In the genomic region with DNA sequence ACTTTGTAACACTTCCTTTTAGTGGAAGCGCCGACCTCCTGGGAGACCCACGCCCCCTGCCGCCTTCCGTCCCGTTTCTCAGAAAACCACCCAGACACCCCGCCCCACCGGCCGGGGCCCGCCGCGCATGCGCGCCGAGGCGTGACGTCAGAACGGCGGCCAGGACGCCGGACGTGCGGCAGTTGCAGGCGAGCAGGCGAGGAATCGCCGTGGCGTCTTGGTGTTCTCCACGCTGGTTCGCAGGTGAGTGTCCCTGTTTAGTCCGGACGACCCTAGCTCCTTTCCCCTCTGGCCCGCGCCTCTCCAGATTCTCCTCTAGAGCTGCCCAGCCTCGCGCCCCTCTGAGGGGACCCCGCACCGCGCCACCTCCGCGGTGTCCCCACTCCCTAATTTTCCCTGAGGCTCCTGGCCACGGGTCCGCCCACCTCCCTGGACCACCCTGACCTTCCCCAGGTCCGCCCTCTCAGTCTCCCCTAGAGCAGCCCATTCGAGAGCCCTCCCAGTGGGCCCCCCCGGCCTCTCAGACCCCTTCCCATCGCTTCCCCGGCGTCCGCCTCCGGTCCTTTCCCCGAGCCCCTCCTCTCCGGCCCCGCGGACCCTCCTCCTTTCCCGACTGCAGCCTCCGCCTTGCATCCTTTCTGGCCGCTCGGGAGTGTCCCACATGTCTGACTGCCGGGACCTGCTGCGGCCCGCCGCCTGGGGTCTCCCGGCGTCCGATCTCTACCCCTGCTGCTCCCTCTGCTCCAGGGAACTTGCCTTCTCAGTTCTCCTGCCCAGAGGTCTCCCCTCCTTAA, we compare ENCODE assay signal across 1 cellular context.
TF ChIP-seq lines count a peak whose summit lies in the region.

A gene with protein sequence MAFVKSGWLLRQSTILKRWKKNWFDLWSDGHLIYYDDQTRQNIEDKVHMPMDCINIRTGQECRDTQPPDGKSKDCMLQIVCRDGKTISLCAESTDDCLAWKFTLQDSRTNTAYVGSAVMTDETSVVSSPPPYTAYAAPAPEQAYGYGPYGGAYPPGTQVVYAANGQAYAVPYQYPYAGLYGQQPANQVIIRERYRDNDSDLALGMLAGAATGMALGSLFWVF (plus strand): TSS at position 181 of the 794 bp plus-strand sequence. CDS start 15,606 bp downstream, outside the sequence.

TF ChIP-seq in K562, 482 proteins besides CTCF, POLR2A, EP300 and RAD21 (continued from another document and continues in another):
- TF ChIP-seq, protein P1, sequence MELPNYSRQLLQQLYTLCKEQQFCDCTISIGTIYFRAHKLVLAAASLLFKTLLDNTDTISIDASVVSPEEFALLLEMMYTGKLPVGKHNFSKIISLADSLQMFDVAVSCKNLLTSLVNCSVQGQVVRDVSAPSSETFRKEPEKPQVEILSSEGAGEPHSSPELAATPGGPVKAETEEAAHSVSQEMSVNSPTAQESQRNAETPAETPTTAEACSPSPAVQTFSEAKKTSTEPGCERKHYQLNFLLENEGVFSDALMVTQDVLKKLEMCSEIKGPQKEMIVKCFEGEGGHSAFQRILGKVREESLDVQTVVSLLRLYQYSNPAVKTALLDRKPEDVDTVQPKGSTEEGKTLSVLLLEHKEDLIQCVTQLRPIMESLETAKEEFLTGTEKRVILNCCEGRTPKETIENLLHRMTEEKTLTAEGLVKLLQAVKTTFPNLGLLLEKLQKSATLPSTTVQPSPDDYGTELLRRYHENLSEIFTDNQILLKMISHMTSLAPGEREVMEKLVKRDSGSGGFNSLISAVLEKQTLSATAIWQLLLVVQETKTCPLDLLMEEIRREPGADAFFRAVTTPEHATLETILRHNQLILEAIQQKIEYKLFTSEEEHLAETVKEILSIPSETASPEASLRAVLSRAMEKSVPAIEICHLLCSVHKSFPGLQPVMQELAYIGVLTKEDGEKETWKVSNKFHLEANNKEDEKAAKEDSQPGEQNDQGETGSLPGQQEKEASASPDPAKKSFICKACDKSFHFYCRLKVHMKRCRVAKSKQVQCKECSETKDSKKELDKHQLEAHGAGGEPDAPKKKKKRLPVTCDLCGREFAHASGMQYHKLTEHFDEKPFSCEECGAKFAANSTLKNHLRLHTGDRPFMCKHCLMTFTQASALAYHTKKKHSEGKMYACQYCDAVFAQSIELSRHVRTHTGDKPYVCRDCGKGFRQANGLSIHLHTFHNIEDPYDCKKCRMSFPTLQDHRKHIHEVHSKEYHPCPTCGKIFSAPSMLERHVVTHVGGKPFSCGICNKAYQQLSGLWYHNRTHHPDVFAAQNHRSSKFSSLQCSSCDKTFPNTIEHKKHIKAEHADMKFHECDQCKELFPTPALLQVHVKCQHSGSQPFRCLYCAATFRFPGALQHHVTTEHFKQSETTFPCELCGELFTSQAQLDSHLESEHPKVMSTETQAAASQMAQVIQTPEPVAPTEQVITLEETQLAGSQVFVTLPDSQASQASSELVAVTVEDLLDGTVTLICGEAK (IDR thresholded peaks at IDR 0.05): peak; percentile 56; the same call in 1 of the 2 replicates
- TF ChIP-seq, protein P1 (CRISPR knock-in tag; IDR thresholded peaks at IDR 0.05): no peak
- peak; percentile 58 for TF ChIP-seq SAP30 (IDR thresholded peaks at IDR 0.05; ENCODE audit: borderline replicate concordance, insufficient read depth, low read depth, low read length, poor library complexity, severe bottlenecking)
- TF ChIP-seq PTTG1 (tag; IDR thresholded peaks at IDR 0.05; ENCODE audit: low read depth): no peak
- TF ChIP-seq ZC3H4 (CRISPR knock-in tag; IDR thresholded peaks at IDR 0.05; ENCODE audit: borderline replicate concordance): no peak
- peak; percentile 98 for TF ChIP-seq NRF1 (conservative IDR thresholded peaks at IDR 0.05 in 1 of 2, IDR thresholded peaks at IDR 0.05 in 1 of 2)
- no peak for TF ChIP-seq YY1 (IDR thresholded peaks at IDR 0.05; ENCODE audit: borderline replicate concordance in 1 of 3, control insufficient read depth in 1 of 3, extremely low read depth in 1 of 3, insufficient read depth in 3 of 3, insufficient read length in 1 of 3, insufficient replicate concordance in 2 of 3, low read depth in 1 of 3, low read length in 2 of 3)
- TF ChIP-seq SMAD3 (CRISPR knock-in tag; conservative IDR thresholded peaks at IDR 0.05): no peak
- TF ChIP-seq, protein P2, sequence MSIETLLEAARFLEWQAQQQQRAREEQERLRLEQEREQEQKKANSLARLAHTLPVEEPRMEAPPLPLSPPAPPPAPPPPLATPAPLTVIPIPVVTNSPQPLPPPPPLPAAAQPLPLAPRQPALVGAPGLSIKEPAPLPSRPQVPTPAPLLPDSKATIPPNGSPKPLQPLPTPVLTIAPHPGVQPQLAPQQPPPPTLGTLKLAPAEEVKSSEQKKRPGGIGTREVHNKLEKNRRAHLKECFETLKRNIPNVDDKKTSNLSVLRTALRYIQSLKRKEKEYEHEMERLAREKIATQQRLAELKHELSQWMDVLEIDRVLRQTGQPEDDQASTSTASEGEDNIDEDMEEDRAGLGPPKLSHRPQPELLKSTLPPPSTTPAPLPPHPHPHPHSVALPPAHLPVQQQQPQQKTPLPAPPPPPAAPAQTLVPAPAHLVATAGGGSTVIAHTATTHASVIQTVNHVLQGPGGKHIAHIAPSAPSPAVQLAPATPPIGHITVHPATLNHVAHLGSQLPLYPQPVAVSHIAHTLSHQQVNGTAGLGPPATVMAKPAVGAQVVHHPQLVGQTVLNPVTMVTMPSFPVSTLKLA (conservative IDR thresholded peaks at IDR 0.05): peak in 1 of 2 experiments; percentile 66; a peak in 2 of 4 replicates
- peak; percentile 87 for TF ChIP-seq POLR2AphosphoS5 (IDR thresholded peaks at IDR 0.05; ENCODE audit: control insufficient read depth, insufficient read depth, low read depth, low read length)
- TF ChIP-seq PHF8 (IDR thresholded peaks at IDR 0.05; ENCODE audit: borderline replicate concordance, low read length): peak; percentile 80; the same call in 1 of the 2 replicates
- TF ChIP-seq NR3C1 (CRISPR knock-in tag; IDR thresholded peaks at IDR 0.05): no peak
- TF ChIP-seq ZNF212 (CRISPR knock-in tag; IDR thresholded peaks at IDR 0.05): no peak
- TF ChIP-seq TEAD2 (tag; IDR thresholded peaks at IDR 0.05): no peak
- peak; percentile 75 for TF ChIP-seq STAT5A (IDR thresholded peaks at IDR 0.05; ENCODE audit: borderline replicate concordance, low read length)
- 0 out of 2 replicates have a peak, but pooled peaks have one; percentile 36 for TF ChIP-seq KHSRP (IDR thresholded peaks at IDR 0.05)
- peak; percentile 47; the same call in 1 of the 2 replicates for TF ChIP-seq CBX1 (IDR thresholded peaks at IDR 0.05; ENCODE audit: low read depth)
- TF ChIP-seq, protein P3, sequence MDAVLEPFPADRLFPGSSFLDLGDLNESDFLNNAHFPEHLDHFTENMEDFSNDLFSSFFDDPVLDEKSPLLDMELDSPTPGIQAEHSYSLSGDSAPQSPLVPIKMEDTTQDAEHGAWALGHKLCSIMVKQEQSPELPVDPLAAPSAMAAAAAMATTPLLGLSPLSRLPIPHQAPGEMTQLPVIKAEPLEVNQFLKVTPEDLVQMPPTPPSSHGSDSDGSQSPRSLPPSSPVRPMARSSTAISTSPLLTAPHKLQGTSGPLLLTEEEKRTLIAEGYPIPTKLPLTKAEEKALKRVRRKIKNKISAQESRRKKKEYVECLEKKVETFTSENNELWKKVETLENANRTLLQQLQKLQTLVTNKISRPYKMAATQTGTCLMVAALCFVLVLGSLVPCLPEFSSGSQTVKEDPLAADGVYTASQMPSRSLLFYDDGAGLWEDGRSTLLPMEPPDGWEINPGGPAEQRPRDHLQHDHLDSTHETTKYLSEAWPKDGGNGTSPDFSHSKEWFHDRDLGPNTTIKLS (IDR thresholded peaks at IDR 0.05; ENCODE audit: borderline replicate concordance, low read depth): 0 out of 2 replicates have a peak, but pooled peaks have one; percentile 26
- TF ChIP-seq ZNF764 (CRISPR knock-in tag; IDR thresholded peaks at IDR 0.05; ENCODE audit: low read depth): no peak
- peak; percentile 89 for TF ChIP-seq POLR2B (IDR thresholded peaks at IDR 0.05; ENCODE audit: low read depth, partially characterized antibody)
- peak; percentile 49; the same call in 1 of the 2 replicates for TF ChIP-seq EP400 (IDR thresholded peaks at IDR 0.05)
- TF ChIP-seq, protein P4, sequence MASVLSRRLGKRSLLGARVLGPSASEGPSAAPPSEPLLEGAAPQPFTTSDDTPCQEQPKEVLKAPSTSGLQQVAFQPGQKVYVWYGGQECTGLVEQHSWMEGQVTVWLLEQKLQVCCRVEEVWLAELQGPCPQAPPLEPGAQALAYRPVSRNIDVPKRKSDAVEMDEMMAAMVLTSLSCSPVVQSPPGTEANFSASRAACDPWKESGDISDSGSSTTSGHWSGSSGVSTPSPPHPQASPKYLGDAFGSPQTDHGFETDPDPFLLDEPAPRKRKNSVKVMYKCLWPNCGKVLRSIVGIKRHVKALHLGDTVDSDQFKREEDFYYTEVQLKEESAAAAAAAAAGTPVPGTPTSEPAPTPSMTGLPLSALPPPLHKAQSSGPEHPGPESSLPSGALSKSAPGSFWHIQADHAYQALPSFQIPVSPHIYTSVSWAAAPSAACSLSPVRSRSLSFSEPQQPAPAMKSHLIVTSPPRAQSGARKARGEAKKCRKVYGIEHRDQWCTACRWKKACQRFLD (CRISPR knock-in tag; IDR thresholded peaks at IDR 0.05): no peak; the same call in 1 of the 2 replicates
- TF ChIP-seq POLR2H (tag; IDR thresholded peaks at IDR 0.05; ENCODE audit: low read depth): peak; percentile 58
- TF ChIP-seq FOXP1 (CRISPR knock-in tag; IDR thresholded peaks at IDR 0.05): peak; percentile 37; the same call in 1 of the 2 replicates
- TF ChIP-seq ZNF121 (CRISPR knock-in tag; conservative IDR thresholded peaks at IDR 0.05): no peak
- TF ChIP-seq, protein P5, sequence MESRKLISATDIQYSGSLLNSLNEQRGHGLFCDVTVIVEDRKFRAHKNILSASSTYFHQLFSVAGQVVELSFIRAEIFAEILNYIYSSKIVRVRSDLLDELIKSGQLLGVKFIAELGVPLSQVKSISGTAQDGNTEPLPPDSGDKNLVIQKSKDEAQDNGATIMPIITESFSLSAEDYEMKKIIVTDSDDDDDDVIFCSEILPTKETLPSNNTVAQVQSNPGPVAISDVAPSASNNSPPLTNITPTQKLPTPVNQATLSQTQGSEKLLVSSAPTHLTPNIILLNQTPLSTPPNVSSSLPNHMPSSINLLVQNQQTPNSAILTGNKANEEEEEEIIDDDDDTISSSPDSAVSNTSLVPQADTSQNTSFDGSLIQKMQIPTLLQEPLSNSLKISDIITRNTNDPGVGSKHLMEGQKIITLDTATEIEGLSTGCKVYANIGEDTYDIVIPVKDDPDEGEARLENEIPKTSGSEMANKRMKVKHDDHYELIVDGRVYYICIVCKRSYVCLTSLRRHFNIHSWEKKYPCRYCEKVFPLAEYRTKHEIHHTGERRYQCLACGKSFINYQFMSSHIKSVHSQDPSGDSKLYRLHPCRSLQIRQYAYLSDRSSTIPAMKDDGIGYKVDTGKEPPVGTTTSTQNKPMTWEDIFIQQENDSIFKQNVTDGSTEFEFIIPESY (CRISPR knock-in tag; IDR thresholded peaks at IDR 0.05): 0 out of 2 replicates have a peak, but pooled peaks have one; percentile 14
- 0 out of 4 replicates have a peak, but pooled peaks of 1 of the 2 experiments have one; percentile 40 for TF ChIP-seq FOXK2 (conservative IDR thresholded peaks at IDR 0.05 in 1 of 2, IDR thresholded peaks at IDR 0.05 in 1 of 2; ENCODE audit: low read depth in 2 of 2)
- TF ChIP-seq, protein P6, sequence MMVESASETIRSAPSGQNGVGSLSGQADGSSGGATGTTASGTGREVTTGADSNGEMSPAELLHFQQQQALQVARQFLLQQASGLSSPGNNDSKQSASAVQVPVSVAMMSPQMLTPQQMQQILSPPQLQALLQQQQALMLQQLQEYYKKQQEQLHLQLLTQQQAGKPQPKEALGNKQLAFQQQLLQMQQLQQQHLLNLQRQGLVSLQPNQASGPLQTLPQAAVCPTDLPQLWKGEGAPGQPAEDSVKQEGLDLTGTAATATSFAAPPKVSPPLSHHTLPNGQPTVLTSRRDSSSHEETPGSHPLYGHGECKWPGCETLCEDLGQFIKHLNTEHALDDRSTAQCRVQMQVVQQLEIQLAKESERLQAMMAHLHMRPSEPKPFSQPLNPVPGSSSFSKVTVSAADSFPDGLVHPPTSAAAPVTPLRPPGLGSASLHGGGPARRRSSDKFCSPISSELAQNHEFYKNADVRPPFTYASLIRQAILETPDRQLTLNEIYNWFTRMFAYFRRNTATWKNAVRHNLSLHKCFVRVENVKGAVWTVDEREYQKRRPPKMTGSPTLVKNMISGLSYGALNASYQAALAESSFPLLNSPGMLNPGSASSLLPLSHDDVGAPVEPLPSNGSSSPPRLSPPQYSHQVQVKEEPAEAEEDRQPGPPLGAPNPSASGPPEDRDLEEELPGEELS (CRISPR knock-in tag; IDR thresholded peaks at IDR 0.05; ENCODE audit: borderline replicate concordance): no peak
- no peak for TF ChIP-seq PHF21A (IDR thresholded peaks at IDR 0.05; ENCODE audit: borderline replicate concordance, low read depth)
- TF ChIP-seq CC2D1A (IDR thresholded peaks at IDR 0.05): no peak; the same call in 1 of the 2 replicates
- TF ChIP-seq, protein P7, sequence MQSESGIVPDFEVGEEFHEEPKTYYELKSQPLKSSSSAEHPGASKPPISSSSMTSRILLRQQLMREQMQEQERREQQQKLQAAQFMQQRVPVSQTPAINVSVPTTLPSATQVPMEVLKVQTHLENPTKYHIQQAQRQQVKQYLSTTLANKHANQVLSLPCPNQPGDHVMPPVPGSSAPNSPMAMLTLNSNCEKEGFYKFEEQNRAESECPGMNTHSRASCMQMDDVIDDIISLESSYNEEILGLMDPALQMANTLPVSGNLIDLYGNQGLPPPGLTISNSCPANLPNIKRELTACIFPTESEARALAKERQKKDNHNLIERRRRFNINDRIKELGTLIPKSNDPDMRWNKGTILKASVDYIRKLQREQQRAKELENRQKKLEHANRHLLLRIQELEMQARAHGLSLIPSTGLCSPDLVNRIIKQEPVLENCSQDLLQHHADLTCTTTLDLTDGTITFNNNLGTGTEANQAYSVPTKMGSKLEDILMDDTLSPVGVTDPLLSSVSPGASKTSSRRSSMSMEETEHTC (IDR thresholded peaks at IDR 0.05): 0 out of 2 replicates have a peak, but pooled peaks have one; percentile 11
